Comparison of ENCODE assay signal across 24 cellular contexts in genomic region chr9:109769250-109769649, GRCh38. TPM values are rescaled to one million over a fixed set of nuclear protein-coding genes. Genes with fewer than 3 reads are reported as not detected.
A peak's percentile ranks its signal among the peaks of the same experiment; 100 is the strongest.
DNase-seq lines count a peak whose midpoint lies in the region; ATAC-seq and TF ChIP-seq lines count a peak whose summit lies in the region.
"Had no signal": no experiment of that assay in that cellular context is flagged by ENCODE, and none has a peak within 500 bp of the region (broad histone marks: within the 10 kb centered on the region; RNA-seq: fewer than 3 reads in every experiment).

No MANE protein-coding gene starts in this region.

- H3K4me1 Mint-ChIP-seq in activated T-cell treated with anti-CD3 and anti-CD28 coated beads, Interleukin-2, amount 50 U/mL, for 24 hours (ENCODE audit: low read depth): no peaks in the 10 kb centered on the region
- H3K4me1 Mint-ChIP-seq: CD8-positive, alpha-beta memory T cell; central memory CD8-positive, alpha-beta T cell; stimulated activated naive CD8-positive, alpha-beta T cell treated with anti-CD3 and anti-CD28 coated beads, Interleukin-15, amount 100 ng/mL, for 72 hours had no signal

- H3K79me2 ChIP-seq in osteoblast (ENCODE audit: insufficient read depth, low read length): no peaks in the 10 kb centered on the region

- peaks cover 8% of the 10 kb centered on the region for H3K4me1 ChIP-seq in HEK293 (ENCODE audit: control insufficient read depth, insufficient read depth, low read length)
- H3K4me1 ChIP-seq in osteoblast (ENCODE audit: insufficient read depth, low read length): peaks cover 42% of the 10 kb centered on the region
- H3K4me1 ChIP-seq: spleen had no signal

- H3K27ac Mint-ChIP-seq in activated T-cell treated with anti-CD3 and anti-CD28 coated beads, Interleukin-2, amount 50 U/mL, for 24 hours: no peak overlapping the region
- H3K27ac Mint-ChIP-seq: CD8-positive, alpha-beta memory T cell; stimulated activated naive CD8-positive, alpha-beta T cell treated with anti-CD3 and anti-CD28 coated beads, Interleukin-15, amount 100 ng/mL, for 72 hours; type B pancreatic cell had no signal

- no peak for TF ChIP-seq CTCF in HEK293 (tag by site-specific recombination; IDR thresholded peaks at IDR 0.05)
- no peak for TF ChIP-seq CTCF in osteoblast (IDR thresholded peaks at IDR 0.05; ENCODE audit: extremely low read depth, low read depth, low read length)

- H3K36me3 ChIP-seq in HEK293 (ENCODE audit: control insufficient read depth in 2 of 2, insufficient read depth in 1 of 2, low read length in 2 of 2) (no peaks in the 10 kb centered on the region), osteoblast (ENCODE audit: insufficient read depth, low read length) (no peaks in the 10 kb centered on the region)
- H3K36me3 ChIP-seq: spleen, WERI-Rb-1 had no signal

- no peak overlapping the region for H2AFZ ChIP-seq in osteoblast (ENCODE audit: low read length)

- no peak overlapping the region for H3K4me3 Mint-ChIP-seq in activated T-cell treated with anti-CD3 and anti-CD28 coated beads, Interleukin-2, amount 50 U/mL, for 24 hours
- H3K4me3 Mint-ChIP-seq: CD8-positive, alpha-beta memory T cell; central memory CD8-positive, alpha-beta T cell; stimulated activated naive CD8-positive, alpha-beta T cell treated with anti-CD3 and anti-CD28 coated beads, Interleukin-15, amount 100 ng/mL, for 72 hours; type B pancreatic cell had no signal

- peaks cover 45% of the 10 kb centered on the region for H3K27me3 Mint-ChIP-seq in activated T-cell treated with anti-CD3 and anti-CD28 coated beads, Interleukin-2, amount 50 U/mL, for 24 hours

- no peak for ATAC-seq in activated CD4-positive, CD25-positive, alpha-beta regulatory T cell treated with anti-CD3 and anti-CD28 coated beads, Interleukin-2, amount 50 U/mL, for 24 hours
- no peak for ATAC-seq in GM18520 (IDR thresholded peaks at IDR 0.05; ENCODE audit: unreplicated experiment)
- ATAC-seq: stimulated activated naive CD8-positive, alpha-beta T cell treated with anti-CD3 and anti-CD28 coated beads, Interleukin-15, amount 100 ng/mL, for 72 hours had no signal

- H3K9me3 Mint-ChIP-seq in activated T-cell treated with anti-CD3 and anti-CD28 coated beads, Interleukin-2, amount 50 U/mL, for 24 hours: no peaks in the 10 kb centered on the region
- H3K9me3 Mint-ChIP-seq: central memory CD8-positive, alpha-beta T cell had no signal

- CTCF ChIA-PET in HEK293 (lab: Yijun Ruan, JAX): interaction anchor here (3.1 kb wide), 1 partner anchor 49 kb away, joined by 20 read pairs; no protein-coding TSS in a partner anchor

- no peaks in the 10 kb centered on the region for H4K20me1 ChIP-seq in osteoblast (ENCODE audit: insufficient read depth, low read length)

- no peaks in the 10 kb centered on the region for H3K27me3 ChIP-seq in osteoblast (ENCODE audit: insufficient read depth, low read length)

- H3K27ac ChIP-seq in HEK293 (ENCODE audit: extremely low read depth, low read depth, low read length) (no peak overlapping the region), osteoblast (ENCODE audit: low read depth, low read length) (no peak overlapping the region)
- H3K27ac ChIP-seq: psoas muscle, SK-N-MC, spleen, WERI-Rb-1 had no signal

- peak; percentile 41 for DNase-seq in NCI-H524 treated with DMSO at 0.1 percent for 48 hours (lab: John Stamatoyannopoulos, UW)
- DNase-seq in fibroblast of peridontal ligament (ENCODE audit: extremely low read depth): peak; percentile 34
- DNase-seq in osteoblast (ENCODE audit: insufficient read length, low spot score, missing footprints): peak; percentile 90
- DNase-seq in kidney glomerular epithelial cell (lab: John Stamatoyannopoulos, UW): no peak
- DNase-seq in activated T-cell treated with anti-CD3 and anti-CD28 coated beads, Interleukin-2, amount 50 U/mL, for 24 hours: no peak
- DNase-seq: activated CD4-positive, alpha-beta T cell treated with anti-CD3 and anti-CD28 coated beads, Interleukin-2, amount 50 U/mL, for 48 hours; activated gamma-delta T cell; CD8-positive, alpha-beta memory T cell; DMS79; H7; NCI-H1105 treated with DMSO at 0.1 percent for 48 hours; NCI-H82; psoas muscle; spleen; stimulated activated CD4-positive, alpha-beta T cell treated with anti-CD3 and anti-CD28 coated beads, Interleukin-4, amount 100 ng/mL, for 4 hours; stimulated activated naive CD8-positive, alpha-beta T cell treated with anti-CD3 and anti-CD28 coated beads, Interleukin-15, amount 100 ng/mL, for 72 hours; T-helper 2 cell; WERI-Rb-1 had no signal

- H3K36me3 Mint-ChIP-seq in activated T-cell treated with anti-CD3 and anti-CD28 coated beads, Interleukin-2, amount 50 U/mL, for 24 hours (ENCODE audit: low read depth): no peaks in the 10 kb centered on the region
- H3K36me3 Mint-ChIP-seq: CD8-positive, alpha-beta memory T cell; type B pancreatic cell had no signal

- H3K4me3 ChIP-seq in HEK293 (ENCODE audit: low read depth, low read length) (no peak overlapping the region), osteoblast (ENCODE audit: insufficient read depth, low read length) (no peak overlapping the region)
- H3K4me3 ChIP-seq: psoas muscle, SK-N-MC, spleen had no signal

- H3K9me3 ChIP-seq in HEK293 (ENCODE audit: control insufficient read depth, insufficient read depth, low read depth, low read length): no peaks in the 10 kb centered on the region
- H3K9me3 ChIP-seq in osteoblast (ENCODE audit: low read depth, low read length): no peaks in the 10 kb centered on the region
- H3K9me3 ChIP-seq: psoas muscle, spleen had no signal

- POLR2A ChIA-PET in HEK293 (lab: Yijun Ruan, JAX): interaction anchor here (0.8 kb wide), 1 partner anchor 42 kb away, joined by 3 read pairs; no protein-coding TSS in a partner anchor

- peak overlapping the region; percentile 36 for H3K4me2 ChIP-seq in osteoblast (ENCODE audit: insufficient read depth, low read length)

TF ChIP-seq in HEK293, 187 proteins besides CTCF, POLR2A, EP300 and RAD21 (continues in another document):
- peak; percentile 22; the same call in 1 of the 2 replicates for TF ChIP-seq PATZ1 (tag by site-specific recombination; IDR thresholded peaks at IDR 0.05)
- TF ChIP-seq, protein P1, sequence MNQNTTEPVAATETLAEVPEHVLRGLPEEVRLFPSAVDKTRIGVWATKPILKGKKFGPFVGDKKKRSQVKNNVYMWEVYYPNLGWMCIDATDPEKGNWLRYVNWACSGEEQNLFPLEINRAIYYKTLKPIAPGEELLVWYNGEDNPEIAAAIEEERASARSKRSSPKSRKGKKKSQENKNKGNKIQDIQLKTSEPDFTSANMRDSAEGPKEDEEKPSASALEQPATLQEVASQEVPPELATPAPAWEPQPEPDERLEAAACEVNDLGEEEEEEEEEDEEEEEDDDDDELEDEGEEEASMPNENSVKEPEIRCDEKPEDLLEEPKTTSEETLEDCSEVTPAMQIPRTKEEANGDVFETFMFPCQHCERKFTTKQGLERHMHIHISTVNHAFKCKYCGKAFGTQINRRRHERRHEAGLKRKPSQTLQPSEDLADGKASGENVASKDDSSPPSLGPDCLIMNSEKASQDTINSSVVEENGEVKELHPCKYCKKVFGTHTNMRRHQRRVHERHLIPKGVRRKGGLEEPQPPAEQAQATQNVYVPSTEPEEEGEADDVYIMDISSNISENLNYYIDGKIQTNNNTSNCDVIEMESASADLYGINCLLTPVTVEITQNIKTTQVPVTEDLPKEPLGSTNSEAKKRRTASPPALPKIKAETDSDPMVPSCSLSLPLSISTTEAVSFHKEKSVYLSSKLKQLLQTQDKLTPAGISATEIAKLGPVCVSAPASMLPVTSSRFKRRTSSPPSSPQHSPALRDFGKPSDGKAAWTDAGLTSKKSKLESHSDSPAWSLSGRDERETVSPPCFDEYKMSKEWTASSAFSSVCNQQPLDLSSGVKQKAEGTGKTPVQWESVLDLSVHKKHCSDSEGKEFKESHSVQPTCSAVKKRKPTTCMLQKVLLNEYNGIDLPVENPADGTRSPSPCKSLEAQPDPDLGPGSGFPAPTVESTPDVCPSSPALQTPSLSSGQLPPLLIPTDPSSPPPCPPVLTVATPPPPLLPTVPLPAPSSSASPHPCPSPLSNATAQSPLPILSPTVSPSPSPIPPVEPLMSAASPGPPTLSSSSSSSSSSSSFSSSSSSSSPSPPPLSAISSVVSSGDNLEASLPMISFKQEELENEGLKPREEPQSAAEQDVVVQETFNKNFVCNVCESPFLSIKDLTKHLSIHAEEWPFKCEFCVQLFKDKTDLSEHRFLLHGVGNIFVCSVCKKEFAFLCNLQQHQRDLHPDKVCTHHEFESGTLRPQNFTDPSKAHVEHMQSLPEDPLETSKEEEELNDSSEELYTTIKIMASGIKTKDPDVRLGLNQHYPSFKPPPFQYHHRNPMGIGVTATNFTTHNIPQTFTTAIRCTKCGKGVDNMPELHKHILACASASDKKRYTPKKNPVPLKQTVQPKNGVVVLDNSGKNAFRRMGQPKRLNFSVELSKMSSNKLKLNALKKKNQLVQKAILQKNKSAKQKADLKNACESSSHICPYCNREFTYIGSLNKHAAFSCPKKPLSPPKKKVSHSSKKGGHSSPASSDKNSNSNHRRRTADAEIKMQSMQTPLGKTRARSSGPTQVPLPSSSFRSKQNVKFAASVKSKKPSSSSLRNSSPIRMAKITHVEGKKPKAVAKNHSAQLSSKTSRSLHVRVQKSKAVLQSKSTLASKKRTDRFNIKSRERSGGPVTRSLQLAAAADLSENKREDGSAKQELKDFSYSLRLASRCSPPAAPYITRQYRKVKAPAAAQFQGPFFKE (tag by site-specific recombination; IDR thresholded peaks at IDR 0.05; ENCODE audit: borderline replicate concordance): no peak
- 0 out of 2 replicates have a peak, but pooled peaks have one; percentile 11 for TF ChIP-seq PRDM1 (tag by site-specific recombination; IDR thresholded peaks at IDR 0.05)
- TF ChIP-seq FEZF1 (tag by site-specific recombination; IDR thresholded peaks at IDR 0.05): peak; percentile 51

RNA-seq across cellular contexts. Expression of gene PALM2AKAP2, which starts 10.7 kb away (rescaled TPM):
- 19.4 and 25.3 TPM in 2 replicates for total RNA-seq in osteoblast
- total RNA-seq: CD8-positive, alpha-beta memory T cell had no signal

Comparison
In these comparisons a context has a peak if more than half of its experiments do, and no peak if none do; other contexts are left out.
1. DNase-seq: peak in NCI-H524 treated with DMSO at 0.1 percent for 48 hours (single experiment), fibroblast of peridontal ligament (single experiment) and osteoblast (single experiment); none in kidney glomerular epithelial cell (single experiment) and activated T-cell treated with anti-CD3 and anti-CD28 coated beads, Interleukin-2, amount 50 U/mL, for 24 hours (single experiment).